Comparison of ENCODE assay signal across 31 cellular contexts in the genomic region with DNA sequence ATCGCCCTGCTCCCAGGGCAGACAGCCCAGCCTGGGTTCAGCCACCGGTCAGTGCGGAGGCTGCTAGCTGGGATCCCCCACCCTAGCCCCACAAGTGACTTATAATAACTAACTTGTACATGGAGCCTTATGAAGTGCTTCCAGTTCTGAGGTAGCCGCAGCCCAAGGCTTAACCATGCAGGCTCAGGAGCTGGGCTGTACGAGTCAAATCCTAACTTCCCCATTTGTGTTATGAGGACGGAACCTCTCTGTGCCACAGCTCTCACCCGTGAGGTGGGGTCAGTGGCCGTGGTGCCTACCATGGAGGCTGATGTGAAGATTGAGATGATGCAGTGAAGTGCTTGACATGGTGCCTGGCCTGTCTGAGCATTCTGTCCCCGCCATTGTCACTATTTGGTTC. TPM values are rescaled to one million over a fixed set of nuclear protein-coding genes. Genes with fewer than 3 reads are reported as not detected.
DNase-seq lines count a peak whose midpoint lies in the region; ATAC-seq and TF ChIP-seq lines count a peak whose summit lies in the region.
"Had no signal": no experiment of that assay in that cellular context is flagged by ENCODE, and none has a peak within 500 bp of the region (broad histone marks: within the 10 kb centered on the region; RNA-seq: fewer than 3 reads in every experiment).

No MANE protein-coding gene starts in this region.

- H3K4me1 ChIP-seq in HUES6 (ENCODE audit: control insufficient read depth, insufficient read depth, low read length) (peaks cover 18% of the 10 kb centered on the region), body of pancreas (peaks cover 14% of the 10 kb centered on the region)
- H3K4me1 ChIP-seq in naive thymus-derived CD4-positive, alpha-beta T cell (ENCODE audit: control insufficient read depth in 2 of 2, insufficient read depth in 2 of 2, low read length in 2 of 2), result no peaks in the 10 kb centered on the region

- ATAC-seq in body of pancreas, result no peak
- peak; percentile 22 for ATAC-seq in naive thymus-derived CD4-positive, alpha-beta T cell
- no peak for ATAC-seq in Right ventricle myocardium inferior
- ATAC-seq: naive thymus-derived CD8-positive, alpha-beta T cell; stimulated activated memory B cell treated with anti-CD40 and anti-IgM and Interleukin-4, amounts not matched to agents 10 μg/mL and 1 μg/mL and 100 μg/mL, for 72 hours had no signal

- peaks cover 5 to 30% (median 13%) of the 10 kb centered on the region in 5 donors for H3K27me3 Mint-ChIP-seq in naive thymus-derived CD4-positive, alpha-beta T cell
- H3K27me3 Mint-ChIP-seq in immature natural killer cell (ENCODE audit: low read depth in 3 of 3) (peaks cover 0 to 7% (median 5%) of the 10 kb centered on the region in 3 donors), Calu3 (ENCODE audit: unreplicated experiment) (peaks cover 96% of the 10 kb centered on the region)

- H3K4me3 ChIP-seq in HUES6 (ENCODE audit: low read depth, low read length), result no peak overlapping the region
- no peak overlapping the region for H3K4me3 ChIP-seq in body of pancreas
- no peak overlapping the region for H3K4me3 ChIP-seq in naive thymus-derived CD4-positive, alpha-beta T cell (ENCODE audit: low read length)
- H3K4me3 ChIP-seq: GM23248, skin epidermis, upper lobe of left lung had no signal

- no peaks in the 10 kb centered on the region for H3K36me3 Mint-ChIP-seq in naive thymus-derived CD4-positive, alpha-beta T cell
- H3K36me3 Mint-ChIP-seq in immature natural killer cell, result no peaks in the 10 kb centered on the region
- H3K36me3 Mint-ChIP-seq in Calu3 (ENCODE audit: insufficient read depth, unreplicated experiment), result no peaks in the 10 kb centered on the region
- H3K36me3 Mint-ChIP-seq: activated naive CD8-positive, alpha-beta T cell treated with anti-CD3 and anti-CD28 coated beads, Interleukin-2, amount 10 ng/mL, durations not matched to agents 7 days and 5 days; naive thymus-derived CD8-positive, alpha-beta T cell; stimulated activated memory B cell treated with anti-CD40 and anti-IgM and Interleukin-4, amounts not matched to agents 10 μg/mL and 1 μg/mL and 100 μg/mL, for 72 hours had no signal

- H3K27me3 ChIP-seq in HUES6 (ENCODE audit: control insufficient read depth, insufficient read depth, low read length) (no peaks in the 10 kb centered on the region), body of pancreas (no peaks in the 10 kb centered on the region)
- no peaks in the 10 kb centered on the region for H3K27me3 ChIP-seq in naive thymus-derived CD4-positive, alpha-beta T cell (ENCODE audit: control insufficient read depth in 2 of 2, insufficient read depth in 2 of 2, low read length in 2 of 2)
- H3K27me3 ChIP-seq: upper lobe of left lung had no signal

- POLR2A ChIA-PET in naive thymus-derived CD4-positive, alpha-beta T cell (lab: Charles Lee), result no interaction called here

- intact Hi-C loops in body of pancreas (cut with DNase I), result no loop called here
- intact Hi-C loops in naive thymus-derived CD4-positive, alpha-beta T cell (cut with micrococcal nuclease), result no loop called here
- intact Hi-C loops in Calu3 (cut with micrococcal nuclease; ENCODE audit: unreplicated experiment), result no loop called here
- intact Hi-C loops in Right ventricle myocardium inferior (cut with DNase I), result no loop called here

- no peaks in the 10 kb centered on the region for H3K36me3 ChIP-seq in HUES6 (ENCODE audit: control insufficient read depth, insufficient read depth, low read length)
- H3K36me3 ChIP-seq in body of pancreas (replicated peaks in 1 of 2; ENCODE audit: insufficient read depth in 1 of 2, low read depth in 2 of 2), result no peaks in the 10 kb centered on the region
- H3K36me3 ChIP-seq in naive thymus-derived CD4-positive, alpha-beta T cell (ENCODE audit: control insufficient read depth in 2 of 3, insufficient read depth in 3 of 3, low read length in 3 of 3), result no peaks in the 10 kb centered on the region
- H3K36me3 ChIP-seq: upper lobe of left lung had no signal

- TF ChIP-seq POLR2A in body of pancreas (IDR thresholded peaks at IDR 0.05), result no peak

- no peaks in the 10 kb centered on the region for H3K4me1 Mint-ChIP-seq in naive thymus-derived CD4-positive, alpha-beta T cell
- no peaks in the 10 kb centered on the region for H3K4me1 Mint-ChIP-seq in immature natural killer cell
- no peaks in the 10 kb centered on the region for H3K4me1 Mint-ChIP-seq in Calu3 (ENCODE audit: low read depth, unreplicated experiment)
- H3K4me1 Mint-ChIP-seq: activated B cell treated with CpG ODN at 0.5 μM for 24 hours; activated naive CD8-positive, alpha-beta T cell treated with anti-CD3 and anti-CD28 coated beads, Interleukin-2, amount 10 ng/mL, durations not matched to agents 7 days and 5 days; stimulated activated memory B cell treated with anti-CD40 and anti-IgM and Interleukin-4, amounts not matched to agents 10 μg/mL and 1 μg/mL and 100 μg/mL, for 72 hours had no signal

- no peak overlapping the region for H3K4me3 Mint-ChIP-seq in naive thymus-derived CD4-positive, alpha-beta T cell
- no peak overlapping the region for H3K4me3 Mint-ChIP-seq in immature natural killer cell
- no peak overlapping the region for H3K4me3 Mint-ChIP-seq in Calu3 (ENCODE audit: low read depth, unreplicated experiment)
- H3K4me3 Mint-ChIP-seq: activated B cell treated with CpG ODN at 0.5 μM for 24 hours; activated naive CD8-positive, alpha-beta T cell treated with anti-CD3 and anti-CD28 coated beads, Interleukin-2, amount 10 ng/mL, durations not matched to agents 7 days and 5 days; naive thymus-derived CD8-positive, alpha-beta T cell; stimulated activated memory B cell treated with anti-CD40 and anti-IgM and Interleukin-4, amounts not matched to agents 10 μg/mL and 1 μg/mL and 100 μg/mL, for 72 hours had no signal

- no peak for TF ChIP-seq CTCF in body of pancreas (IDR thresholded peaks at IDR 0.05)
- TF ChIP-seq CTCF in Calu3 (IDR thresholded peaks at IDR 0.05; ENCODE audit: unreplicated experiment), result no peak

- CTCF ChIA-PET in naive thymus-derived CD4-positive, alpha-beta T cell (lab: Charles Lee), result interaction anchor here (0.5 to 0.6 kb wide), 2 partner anchors 163 to 286 kb away, joined by 3 to 7 read pairs; no protein-coding TSS in a partner anchor
- CTCF ChIA-PET in Calu3 (lab: Charles Lee), result no interaction called here

- peak; percentile 58 for DNase-seq in MV-4-11 (lab: John Stamatoyannopoulos, UW)
- DNase-seq in body of pancreas, result no peak
- no peak for DNase-seq in naive thymus-derived CD4-positive, alpha-beta T cell
- DNase-seq in activated CD8-positive, alpha-beta memory T cell treated with anti-CD3 and anti-CD28 coated beads, Interleukin-2, amount 50 U/mL, for 48 hours, result no peak
- no peak for DNase-seq in immature natural killer cell
- no peak for DNase-seq in Calu3
- DNase-seq in Right ventricle myocardium inferior (ENCODE audit: missing footprints), result no peak
- DNase-seq: activated B cell treated with CpG ODN at 0.5 μM for 24 hours; activated CD4-positive, alpha-beta T cell treated with anti-CD3 and anti-CD28 coated beads, Interleukin-2, amount 50 U/mL, for 1 hour; activated gamma-delta T cell treated with Interleukin-2 at 50 U/mL for 16 hours; activated naive CD8-positive, alpha-beta T cell treated with anti-CD3 and anti-CD28 coated beads, Interleukin-2, amount 10 ng/mL, durations not matched to agents 7 days and 5 days; activated T-cell treated with anti-CD3 and anti-CD28 coated beads, Interleukin-2, amount 50 U/mL, for 48 hours; caudate nucleus; cortex of kidney; EL; erythroblast; GM23248; Karpas-422; naive thymus-derived CD8-positive, alpha-beta T cell; NCI-H1092; NCI-H1694 treated with DMSO at 0.1 percent for 48 hours; NCI-H446 treated with DMSO at 0.1 percent for 48 hours; NCI-H774; substantia nigra; SW 1271 had no signal

- 0 out of 2 replicates have a peak overlapping the region, but pooled peaks have one; percentile 14 for H3K27ac ChIP-seq in HUES6 (ENCODE audit: low read depth, low read length)
- H3K27ac ChIP-seq in body of pancreas, result peak overlapping the region; percentile 50 to 76 (median 73)
- no peak overlapping the region for H3K27ac ChIP-seq in naive thymus-derived CD4-positive, alpha-beta T cell (ENCODE audit: low read depth, low read length)
- H3K27ac ChIP-seq: GM23248, skin epidermis, upper lobe of left lung had no signal

- no peak overlapping the region for H3K27ac Mint-ChIP-seq in naive thymus-derived CD4-positive, alpha-beta T cell
- no peak overlapping the region for H3K27ac Mint-ChIP-seq in immature natural killer cell
- H3K27ac Mint-ChIP-seq in Calu3 (ENCODE audit: unreplicated experiment), result no peak overlapping the region
- H3K27ac Mint-ChIP-seq: activated B cell treated with CpG ODN at 0.5 μM for 24 hours; activated naive CD8-positive, alpha-beta T cell treated with anti-CD3 and anti-CD28 coated beads, Interleukin-2, amount 10 ng/mL, durations not matched to agents 7 days and 5 days; naive thymus-derived CD8-positive, alpha-beta T cell; stimulated activated memory B cell treated with anti-CD40 and anti-IgM and Interleukin-4, amounts not matched to agents 10 μg/mL and 1 μg/mL and 100 μg/mL, for 72 hours had no signal

- no TSS peak for BruUV-seq in Calu3 (replicated peaks; lab: Mats Ljungman, UMichigan)

- peaks cover 0 to 8% (median 3%) of the 10 kb centered on the region in 11 donors for H3K9me3 Mint-ChIP-seq in naive thymus-derived CD4-positive, alpha-beta T cell
- H3K9me3 Mint-ChIP-seq in immature natural killer cell, result no peaks in the 10 kb centered on the region
- H3K9me3 Mint-ChIP-seq in Calu3 (ENCODE audit: low read depth, unreplicated experiment), result no peaks in the 10 kb centered on the region

- WGBS in body of pancreas, 2 donors, result 79 to 100% methylated on average over 1 to 7 of the region's 9 CpGs

- no peak overlapping the region for H3K9ac ChIP-seq in HUES6 (ENCODE audit: low read length)
- H3K9ac ChIP-seq: GM23248 had no signal

- H3K9me3 ChIP-seq in HUES6 (ENCODE audit: control insufficient read depth, insufficient read depth, low read depth, low read length) (no peaks in the 10 kb centered on the region; the same call in 1 of the 2 replicates), body of pancreas (peaks cover 0 to 4% (median 0%) of the 10 kb centered on the region in 3 donors)
- no peaks in the 10 kb centered on the region for H3K9me3 ChIP-seq in naive thymus-derived CD4-positive, alpha-beta T cell (ENCODE audit: control insufficient read depth in 2 of 3, low read length in 3 of 3)
- H3K9me3 ChIP-seq: upper lobe of left lung had no signal

RNA-seq across cellular contexts. Expression of a gene that starts 27.8 kb away (rescaled TPM):
- total RNA-seq in body of pancreas (10 to 100 TPM; 41.8 to 46.5 TPM), Calu3 (2022) (90.7 and 91.2 TPM in 2 replicates), Right ventricle myocardium inferior (35.2 TPM)
- total RNA-seq in naive thymus-derived CD4-positive, alpha-beta T cell, result 10 to 100 TPM; 62.1 to 95.5 (median 71.0) TPM
- polyA plus RNA-seq in naive thymus-derived CD4-positive, alpha-beta T cell, result 10 to 100 TPM; 44.5 to 58.7 TPM
- polyA plus RNA-seq in immature natural killer cell, result 10 to 100 TPM; 36.9 to 62.4 (median 57.6) TPM

RNA-seq across cellular contexts. Expression of a gene that starts 43.8 kb away (rescaled TPM):
- total RNA-seq in body of pancreas (not detected), Calu3 (2022) (not detected in 2 replicates), Right ventricle myocardium inferior (not detected)
- not detected for total RNA-seq in naive thymus-derived CD4-positive, alpha-beta T cell
- polyA plus RNA-seq in naive thymus-derived CD4-positive, alpha-beta T cell, result not detected
- not detected for polyA plus RNA-seq in immature natural killer cell
- total RNA-seq: activated B cell treated with CpG ODN at 0.5 μM for 24 hours; activated naive CD8-positive, alpha-beta T cell treated with anti-CD3 and anti-CD28 coated beads, Interleukin-2, amount 10 ng/mL, durations not matched to agents 7 days and 5 days; GM23248; naive thymus-derived CD8-positive, alpha-beta T cell had no signal
- polyA plus RNA-seq: AG04450; BJ; GM23248; naive thymus-derived CD8-positive, alpha-beta T cell had no signal
